Comparison of ENCODE assay signal across 8 cellular contexts in the genomic region with DNA sequence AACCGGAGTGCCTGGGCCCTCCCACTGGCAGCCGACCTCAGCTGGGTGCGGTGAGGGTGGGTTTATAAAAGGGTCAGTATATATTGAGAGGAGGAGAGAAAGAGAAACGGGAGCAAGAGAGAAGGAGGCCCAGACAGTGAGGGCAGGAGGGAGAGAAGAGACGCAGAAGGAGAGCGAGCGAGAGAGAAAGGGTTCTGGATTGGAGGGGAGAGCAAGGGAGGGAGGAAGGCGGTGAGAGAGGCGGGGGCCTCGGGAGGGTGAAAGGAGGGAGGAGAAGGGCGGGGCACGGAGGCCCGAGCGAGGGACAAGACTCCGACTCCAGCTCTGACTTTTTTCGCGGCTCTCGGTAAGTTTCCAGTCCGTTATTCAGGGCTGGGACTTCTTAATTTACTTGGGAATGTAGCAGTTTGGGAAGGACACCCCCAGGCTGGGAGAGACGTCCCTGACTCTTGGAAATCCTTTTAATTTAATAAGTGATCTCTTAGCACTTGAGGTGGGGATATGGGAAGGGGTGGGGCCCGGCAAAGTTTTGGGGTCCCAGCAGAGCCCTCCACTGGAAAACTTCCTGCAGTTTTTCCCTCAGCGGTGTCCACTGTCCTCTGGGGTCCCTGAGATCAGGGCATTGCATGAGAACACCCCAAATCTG. TPM values are rescaled to one million over a fixed set of nuclear protein-coding genes. Genes with fewer than 3 reads are reported as not detected.
DNase-seq lines count a peak whose midpoint lies in the region; ATAC-seq, FAIRE-seq and TF ChIP-seq lines count a peak whose summit lies in the region.

A gene with protein sequence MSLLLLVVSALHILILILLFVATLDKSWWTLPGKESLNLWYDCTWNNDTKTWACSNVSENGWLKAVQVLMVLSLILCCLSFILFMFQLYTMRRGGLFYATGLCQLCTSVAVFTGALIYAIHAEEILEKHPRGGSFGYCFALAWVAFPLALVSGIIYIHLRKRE (plus strand): TSS at position 288 of the 646 bp plus-strand sequence. CDS start 1,293 bp downstream, outside the sequence.

- H3K4me3 ChIP-seq in KMS-11 (IDR thresholded peaks at IDR 0.05; ENCODE audit: insufficient read depth, low read depth, low read length) (no peak within 1 kb of the TSS), WERI-Rb-1 (ENCODE audit: low read depth, low read length) (peak within 1 kb of the TSS; percentile 35), breast epithelium (peak within 1 kb of the TSS; percentile 49 to 62 (median 55)), keratinocyte (ENCODE audit: control insufficient read depth in 2 of 3, extremely low read depth in 1 of 3, insufficient read depth in 2 of 3, low read depth in 1 of 3, low read length in 3 of 3) (peak within 1 kb of the TSS; percentile 48 to 97 (median 90))

- H3K79me2 ChIP-seq in KMS-11 (ENCODE audit: insufficient read depth, low read depth): peaks cover 13% of the 10 kb centered on the region; the same call in 1 of the 2 replicates
- H3K79me2 ChIP-seq in keratinocyte (ENCODE audit: control insufficient read depth, insufficient read depth, low read length): peaks cover 15% of the 10 kb centered on the region

- no peaks in the 10 kb centered on the region for H3K9me1 ChIP-seq in keratinocyte (ENCODE audit: control insufficient read depth, extremely low read depth, insufficient read depth, low read length)

- H3K27me3 Mint-ChIP-seq in Calu3 (ENCODE audit: unreplicated experiment): no peaks in the 10 kb centered on the region

- CTCF ChIA-PET in Calu3 (lab: Charles Lee): interaction anchor here (0.5 to 0.7 kb wide), 2 partner anchors 9 to 38 kb away, joined by 3 read pairs; no protein-coding TSS in a partner anchor

- H3K27me3 ChIP-seq in KMS-11 (ENCODE audit: insufficient read depth, low read depth) (no peaks in the 10 kb centered on the region), WERI-Rb-1 (ENCODE audit: insufficient read depth, low read depth, severe bottlenecking) (no peaks in the 10 kb centered on the region), breast epithelium (no peaks in the 10 kb centered on the region), keratinocyte (ENCODE audit: control insufficient read depth, extremely low read depth, insufficient read depth, low read length) (no peaks in the 10 kb centered on the region)

- peak; percentile 23 for TF ChIP-seq POLR2A in breast epithelium (IDR thresholded peaks at IDR 0.05)

- H4K20me1 ChIP-seq in KMS-11 (ENCODE audit: insufficient read depth): no peaks in the 10 kb centered on the region
- no peaks in the 10 kb centered on the region for H4K20me1 ChIP-seq in keratinocyte (ENCODE audit: control insufficient read depth, extremely low read depth, insufficient read depth, low read length)

- TSS peak; percentile 29 for BruUV-seq in Calu3 (replicated peaks; lab: Mats Ljungman, UMichigan)

- H3K36me3 Mint-ChIP-seq in Calu3 (ENCODE audit: insufficient read depth, unreplicated experiment): peaks cover 70% of the 10 kb centered on the region

- intact Hi-C loops in Calu3 (cut with micrococcal nuclease; ENCODE audit: unreplicated experiment): no loop called here
- intact Hi-C loops in breast epithelium (cut with DNase I; ENCODE audit: low total_unique reads): no loop called here

- H3K4me3 Mint-ChIP-seq in Calu3 (ENCODE audit: low read depth, unreplicated experiment): peak within 1 kb of the TSS; percentile 59

- peak within 1 kb of the TSS; percentile 65 for H2AFZ ChIP-seq in KMS-11 (ENCODE audit: low read depth)
- peak within 1 kb of the TSS; percentile 33 for H2AFZ ChIP-seq in keratinocyte (ENCODE audit: control insufficient read depth, low read length)

- no peak for FAIRE-seq in keratinocyte (lab: Jason Lieb, UNC)

- H3K9ac ChIP-seq in KMS-11 (peak within 1 kb of the TSS; percentile 80), keratinocyte (ENCODE audit: control insufficient read depth, extremely low read depth, insufficient read depth, low read length) (peak within 1 kb of the TSS; percentile 97)

- peak; percentile 72 for DNase-seq in Calu3
- DNase-seq in WERI-Rb-1: peak; percentile 53
- peak; percentile 71 to 74 for DNase-seq in breast epithelium (ENCODE audit: low spot score in 2 of 2)
- no peak for DNase-seq in keratinocyte (ENCODE audit: low read depth, low spot score)
- DNase-seq in stimulated activated CD4-positive, alpha-beta T cell treated with anti-CD3 and anti-CD28 coated beads, Interleukin-1b, Interleukin-23, amount 100 ng/mL, for 4 hours (ENCODE audit: low read depth in 2 of 2): peak; percentile 72 to 75
- DNase-seq in NCI-H1436 (lab: John Stamatoyannopoulos, UW): no peak

- peak within 1 kb of the TSS; percentile 95 for H3K4me2 ChIP-seq in KMS-11
- H3K4me2 ChIP-seq in keratinocyte (ENCODE audit: control insufficient read depth, extremely low read depth, insufficient read depth, low read depth, low read length): peak within 1 kb of the TSS; percentile 96

- TF ChIP-seq CTCF in Calu3 (IDR thresholded peaks at IDR 0.05; ENCODE audit: unreplicated experiment) (no peak), KMS-11 (conservative IDR thresholded peaks at IDR 0.05; ENCODE audit: low read depth, low read length) (no peak), WERI-Rb-1 (IDR thresholded peaks at IDR 0.05; ENCODE audit: low read depth, low read length) (no peak), breast epithelium (IDR thresholded peaks at IDR 0.05) (no peak), keratinocyte (optimal IDR thresholded peaks at IDR 0.05 in 1 of 3, IDR thresholded peaks at IDR 0.05 in 1 of 3, conservative IDR thresholded peaks at IDR 0.05 in 1 of 3; ENCODE audit: extremely low read depth in 1 of 3, insufficient read depth in 2 of 3, low read length in 3 of 3) (no peak)

- H3K27ac Mint-ChIP-seq in Calu3 (ENCODE audit: unreplicated experiment): peak within 1 kb of the TSS; percentile 86

- no peaks in the 10 kb centered on the region for H3K36me3 ChIP-seq in KMS-11 (ENCODE audit: insufficient read depth)
- H3K36me3 ChIP-seq in WERI-Rb-1: no peaks in the 10 kb centered on the region
- H3K36me3 ChIP-seq in breast epithelium: no peaks in the 10 kb centered on the region
- H3K36me3 ChIP-seq in keratinocyte (ENCODE audit: control insufficient read depth in 2 of 2, extremely low read depth in 1 of 2, insufficient read depth in 2 of 2, low read length in 2 of 2): peaks cover 3% of the 10 kb centered on the region in 2 experiments

- dilution Hi-C loops in keratinocyte (cut with MboI; ENCODE audit: extremely low pct_ligation_motif_present, low sequenced_read_pairs): no loop called here

- peak within 1 kb of the TSS; percentile 69 for H3K27ac ChIP-seq in KMS-11
- no peak within 1 kb of the TSS for H3K27ac ChIP-seq in WERI-Rb-1
- peak within 1 kb of the TSS; percentile 82 to 90 for H3K27ac ChIP-seq in breast epithelium
- peak within 1 kb of the TSS; percentile 99 for H3K27ac ChIP-seq in keratinocyte (ENCODE audit: control insufficient read depth, insufficient read depth, low read length)

- H3K9me3 ChIP-seq in WERI-Rb-1 (ENCODE audit: severe bottlenecking) (peaks cover 8% of the 10 kb centered on the region), breast epithelium (no peaks in the 10 kb centered on the region), keratinocyte (ENCODE audit: control insufficient read depth, low read depth, low read length) (no peaks in the 10 kb centered on the region)

- no peaks in the 10 kb centered on the region for H3K9me3 Mint-ChIP-seq in Calu3 (ENCODE audit: low read depth, unreplicated experiment)

- H3K4me1 ChIP-seq in KMS-11 (ENCODE audit: low read depth, poor library complexity, severe bottlenecking) (peaks cover 52% of the 10 kb centered on the region), breast epithelium (peaks cover 0 to 7% of the 10 kb centered on the region in 2 donors), keratinocyte (ENCODE audit: control insufficient read depth, extremely low read depth, insufficient read depth, low read length) (peaks cover 45% of the 10 kb centered on the region)

- peaks cover 62% of the 10 kb centered on the region for H3K4me1 Mint-ChIP-seq in Calu3 (ENCODE audit: low read depth, unreplicated experiment)

- no peak for ATAC-seq in HG02973 (IDR thresholded peaks at IDR 0.05; ENCODE audit: unreplicated experiment)

RNA-seq across cellular contexts. Expression of the gene that starts here (rescaled TPM):
- total RNA-seq in Calu3 (2022) (27.5 and 29.5 TPM in 2 replicates), breast epithelium (10 to 100 TPM; 18.4 to 71.4 (median 24.1) TPM)
- 177 to 217 TPM (median 195 TPM) in 3 replicates for polyA plus RNA-seq in keratinocyte
- polyA plus RNA-seq in keratinocyte (2011; ENCODE audit: low read depth): 4.2 TPM
- 131 and 187 TPM in 2 replicates for polyA plus RNA-seq in keratinocyte (2011; cell fraction: cytosol; rRNA removed)
- 94.4 and 112 TPM in 2 replicates for polyA plus RNA-seq in keratinocyte (2011; cell fraction: nucleus; rRNA removed)
- 15.0 and 317 TPM in 2 replicates for polyA plus RNA-seq in keratinocyte (2012; ENCODE audit: low replicate concordance)
- 189 to 290 TPM (median 263 TPM) in 3 replicates for polyA minus RNA-seq in keratinocyte
- 167 TPM for polyA minus RNA-seq in keratinocyte (2011; cell fraction: cytosol; rRNA and poly(A)+ RNA removed)
- 45.9 and 46.7 TPM in 2 replicates for polyA minus RNA-seq in keratinocyte (2011; cell fraction: nucleus; rRNA and poly(A)+ RNA removed)

Comparison
In these comparisons a context has a peak if more than half of its experiments do, and no peak if none do; other contexts are left out.
1. DNase-seq: peak in Calu3 (single experiment), WERI-Rb-1 (single experiment), breast epithelium (2 of 2) and stimulated activated CD4-positive, alpha-beta T cell treated with anti-CD3 and anti-CD28 coated beads, Interleukin-1b, Interleukin-23, amount 100 ng/mL, for 4 hours (2 of 2); none in keratinocyte (single experiment) and NCI-H1436 (single experiment).